In genomic region chr2:205683179-205683978, GRCh38 we compare ENCODE assay signal across 9 cellular contexts. TPM values are rescaled to one million over a fixed set of nuclear protein-coding genes. Genes with fewer than 3 reads are reported as not detected.
DNase-seq lines count a peak whose midpoint lies in the region; ATAC-seq and TF ChIP-seq lines count a peak whose summit lies in the region.
"Had no signal": no experiment of that assay in that cellular context is flagged by ENCODE, and none has a peak within 500 bp of the region (broad histone marks: within the 10 kb centered on the region; RNA-seq: fewer than 3 reads in every experiment).

No MANE protein-coding gene starts in this region.

- no peaks in the 10 kb centered on the region for H3F3A ChIP-seq in PC-9 (ENCODE audit: insufficient read depth, low read depth)

- H3K4me2 ChIP-seq in PC-9, result peak overlapping the region; percentile 91
- peak overlapping the region; percentile 96 for H3K4me2 ChIP-seq in osteoblast (ENCODE audit: insufficient read depth, low read length)

- H3K27me3 ChIP-seq in PC-9 (ENCODE audit: insufficient read depth, low read depth), result no peaks in the 10 kb centered on the region
- H3K27me3 ChIP-seq in osteoblast (ENCODE audit: insufficient read depth, low read length), result no peaks in the 10 kb centered on the region

- H3K4me3 ChIP-seq in PC-9 (peak overlapping the region; percentile 75), epithelial cell of esophagus (ENCODE audit: low read length) (peak overlapping the region; percentile 61), osteoblast (ENCODE audit: insufficient read depth, low read length) (peak overlapping the region; percentile 84)

- no peak for ATAC-seq in GM18517 (IDR thresholded peaks at IDR 0.05; ENCODE audit: unreplicated experiment)

- no peaks in the 10 kb centered on the region; the same call in 1 of the 2 replicates for H3K4me1 ChIP-seq in PC-9 (replicated peaks; ENCODE audit: insufficient read depth)
- H3K4me1 ChIP-seq in osteoblast (ENCODE audit: insufficient read depth, low read length), result peaks cover 42% of the 10 kb centered on the region

- intact Hi-C loops in PC-9 (cut with micrococcal nuclease; ENCODE audit: unreplicated experiment), result loop anchor here (5.0 to 10.0 kb wide), 4 partner anchors 244 to 1421 kb away; partner anchors contain the start of gene PARD3B

- H3K27ac ChIP-seq in PC-9, result peak overlapping the region; percentile 41
- peak overlapping the region; percentile 80 for H3K27ac ChIP-seq in osteoblast (ENCODE audit: low read depth, low read length)
- H3K27ac ChIP-seq: HL-60 had no signal

- POLR2A ChIA-PET in PC-9 (lab: Charles Lee; ENCODE audit: unreplicated experiment), result interaction anchor here (0.7 kb wide), 1 partner anchor 17 kb away, joined by 5 read pairs; no protein-coding TSS in a partner anchor

- H4K20me1 ChIP-seq in PC-9 (ENCODE audit: insufficient read depth) (no peaks in the 10 kb centered on the region), osteoblast (ENCODE audit: insufficient read depth, low read length) (peaks cover 24% of the 10 kb centered on the region)

- no peaks in the 10 kb centered on the region for H3K9me3 ChIP-seq in PC-9 (ENCODE audit: insufficient read depth, low read depth)
- no peaks in the 10 kb centered on the region for H3K9me3 ChIP-seq in osteoblast (ENCODE audit: low read depth, low read length)

- peak; percentile 62 for DNase-seq in DMS53 (lab: John Stamatoyannopoulos, UW)
- DNase-seq in PC-9, result no peak
- peak; percentile 49 for DNase-seq in epithelial cell of esophagus (ENCODE audit: low read depth)
- DNase-seq in osteoblast (ENCODE audit: insufficient read length, low spot score, missing footprints), result peak; percentile 88
- DNase-seq in NCI-H1092 (lab: John Stamatoyannopoulos, UW), result no peak
- DNase-seq in OCI-M1 (lab: John Stamatoyannopoulos, UW), result no peak
- no peak for DNase-seq in SHP77 treated with DMSO at 0.1 percent for 48 hours (lab: John Stamatoyannopoulos, UW)

- no TSS peak for BruUV-seq in PC-9 (replicated peaks; lab: Mats Ljungman, UMichigan)

- no peak for TF ChIP-seq CTCF in PC-9 (conservative IDR thresholded peaks at IDR 0.05)
- TF ChIP-seq CTCF in epithelial cell of esophagus (IDR thresholded peaks at IDR 0.05; ENCODE audit: insufficient read depth, low read depth, low read length, missing control alignments), result no peak
- no peak for TF ChIP-seq CTCF in osteoblast (IDR thresholded peaks at IDR 0.05; ENCODE audit: extremely low read depth, low read depth, low read length)

- no peaks in the 10 kb centered on the region for H3K36me3 ChIP-seq in PC-9 (ENCODE audit: low read depth)
- no peaks in the 10 kb centered on the region for H3K36me3 ChIP-seq in osteoblast (ENCODE audit: insufficient read depth, low read length)

- H3K9me2 ChIP-seq in PC-9 (ENCODE audit: insufficient read depth), result no peaks in the 10 kb centered on the region

- CTCF ChIA-PET in PC-9 (lab: Charles Lee), result no interaction called here

- peak overlapping the region; percentile 82 for H2AFZ ChIP-seq in PC-9
- peak overlapping the region; percentile 71 for H2AFZ ChIP-seq in osteoblast (ENCODE audit: low read length)

- H3K79me2 ChIP-seq in PC-9 (ENCODE audit: low read depth), result peaks cover 50% of the 10 kb centered on the region
- peaks cover 59% of the 10 kb centered on the region for H3K79me2 ChIP-seq in osteoblast (ENCODE audit: insufficient read depth, low read length)

RNA-seq across cellular contexts. Expression of gene NRP2, which starts 1.1 kb away (rescaled TPM):
- total RNA-seq in PC-9 (2021) (25.5 and 31.0 TPM in 2 replicates), osteoblast (145 and 183 TPM in 2 replicates)

Comparison
In these comparisons a context has a peak if more than half of its experiments do, and no peak if none do; other contexts are left out.
1. DNase-seq: peak in DMS53 (single experiment), epithelial cell of esophagus (single experiment) and osteoblast (single experiment); none in PC-9 (0 of 2), NCI-H1092 (single experiment), OCI-M1 (single experiment) and SHP77 treated with DMSO at 0.1 percent for 48 hours (single experiment).
2. Peak in every context shown above with its lines, with median percentiles within 50 percentile points of each other: H3K4me3 ChIP-seq.